Comparison of ENCODE assay signal across 13 cellular contexts in genomic region chr4:84379881-84380618, GRCh38.
DNase-seq lines count a peak whose midpoint lies in the region; ATAC-seq, FAIRE-seq and TF ChIP-seq lines count a peak whose summit lies in the region.
"Had no signal": no experiment of that assay in that cellular context is flagged by ENCODE, and none has a peak within 500 bp of the region (broad histone marks: within the 10 kb centered on the region; RNA-seq: fewer than 3 reads in every experiment).

No MANE protein-coding gene starts in this region.

- DNase-seq in COLO829 (ENCODE audit: low spot score) (peak; percentile 35), M059J (ENCODE audit: low read depth) (peak; percentile 48), bronchial epithelial cell (ENCODE audit: low read depth) (peak; percentile 41), mesenchymal stem cell (no peak), nucleus accumbens (lab: John Stamatoyannopoulos, UW) (no peak)
- DNase-seq: activated CD8-positive, alpha-beta T cell treated with anti-CD3 and anti-CD28 coated beads for 36 hours; activated naive CD4-positive, alpha-beta T cell treated with anti-CD3 and anti-CD28 coated beads, Interleukin-2, amount 10 ng/mL, durations not matched to agents 7 days and 5 days; NCI-H1694 treated with DMSO at 0.1 percent for 48 hours had no signal

- H2BK120ac ChIP-seq in mesenchymal stem cell (ENCODE audit: low read depth, low read length) = no peak overlapping the region

- no peak overlapping the region for H2AFZ ChIP-seq in mesenchymal stem cell (ENCODE audit: low read depth, low read length)

- no peak overlapping the region for H3K4me2 ChIP-seq in mesenchymal stem cell (ENCODE audit: low read length, poor library complexity, severe bottlenecking)

- H3K18ac ChIP-seq in mesenchymal stem cell (ENCODE audit: low read depth in 1 of 2, low read length in 2 of 2) = no peak overlapping the region

- H3K79me1 ChIP-seq in mesenchymal stem cell (replicated peaks; ENCODE audit: low read length, poor library complexity, severe bottlenecking) = no peaks in the 10 kb centered on the region

- ATAC-seq in GM19035 (IDR thresholded peaks at IDR 0.05; ENCODE audit: unreplicated experiment) (no peak), HG03045 (IDR thresholded peaks at IDR 0.05; ENCODE audit: unreplicated experiment) (no peak), HG02610 (IDR thresholded peaks at IDR 0.05; ENCODE audit: unreplicated experiment) (no peak)
- ATAC-seq: activated CD8-positive, alpha-beta T cell treated with anti-CD3 and anti-CD28 coated beads for 36 hours; stimulated activated effector memory CD8-positive, alpha-beta T cell treated with anti-CD3 and anti-CD28 coated beads, Interleukin-12 subunit alpha, Interleukin-12 subunit beta, amount 100 ng/mL, for 72 hours had no signal

- H2AK5ac ChIP-seq in mesenchymal stem cell (ENCODE audit: low read length, severe bottlenecking) = no peak overlapping the region

- H3K4me1 ChIP-seq in mesenchymal stem cell (ENCODE audit: control insufficient read depth, insufficient read depth, low read depth, low read length) = no peaks in the 10 kb centered on the region

- H3K14ac ChIP-seq in mesenchymal stem cell (ENCODE audit: low read length in 2 of 2) = no peak overlapping the region

- 50% methylated on average over 15 of the region's 15 CpGs for WGBS in mesenchymal stem cell

- no peak overlapping the region for H4K8ac ChIP-seq in mesenchymal stem cell (ENCODE audit: low read length)

- no peaks in the 10 kb centered on the region for H3K27me3 ChIP-seq in bronchial epithelial cell (ENCODE audit: control insufficient read depth, insufficient read depth, low read length)
- peaks cover 0 to 18% of the 10 kb centered on the region in 2 experiments for H3K27me3 ChIP-seq in mesenchymal stem cell (ENCODE audit: control insufficient read depth in 1 of 2, insufficient read depth in 1 of 2, low read length in 2 of 2)

- H3K23ac ChIP-seq in mesenchymal stem cell (ENCODE audit: low read length in 2 of 2) = no peak overlapping the region

- no peak overlapping the region for H3K4ac ChIP-seq in mesenchymal stem cell (ENCODE audit: low read depth in 1 of 2, low read length in 2 of 2)

- no peak for FAIRE-seq in bronchial epithelial cell (lab: Jason Lieb, UNC)

- H2BK5ac ChIP-seq in mesenchymal stem cell (ENCODE audit: low read depth, low read length, poor library complexity, severe bottlenecking) = no peak overlapping the region

- H3K27ac ChIP-seq in mesenchymal stem cell (ENCODE audit: low read length, poor library complexity, severe bottlenecking) = no peak overlapping the region
- H3K27ac ChIP-seq: coronary artery had no signal

- H2BK12ac ChIP-seq in mesenchymal stem cell (ENCODE audit: low read length in 2 of 2) = no peak overlapping the region

- H4K91ac ChIP-seq in mesenchymal stem cell (ENCODE audit: low read length) = no peak overlapping the region

- no peak for TF ChIP-seq CTCF in bronchial epithelial cell (IDR thresholded peaks at IDR 0.05; ENCODE audit: insufficient read depth, low read length, severe bottlenecking)

- H3K9me3 ChIP-seq in mesenchymal stem cell (ENCODE audit: control insufficient read depth, low read length) = no peaks in the 10 kb centered on the region

- H3K4me3 ChIP-seq in bronchial epithelial cell (ENCODE audit: low read depth, low read length) = no peak overlapping the region
- no peak overlapping the region for H3K4me3 ChIP-seq in mesenchymal stem cell (ENCODE audit: insufficient read depth in 1 of 2, low read depth in 1 of 2, low read length in 2 of 2)
- H3K4me3 ChIP-seq: coronary artery had no signal

- no peak overlapping the region for H2BK15ac ChIP-seq in mesenchymal stem cell (ENCODE audit: low read depth, poor library complexity, severe bottlenecking)

- H3K36me3 ChIP-seq in bronchial epithelial cell (ENCODE audit: control insufficient read depth, insufficient read depth, low read length) (no peaks in the 10 kb centered on the region), mesenchymal stem cell (ENCODE audit: control insufficient read depth in 1 of 2, insufficient read depth in 2 of 2, low read depth in 1 of 2, low read length in 2 of 2) (no peaks in the 10 kb centered on the region)

- H3K9ac ChIP-seq in mesenchymal stem cell (ENCODE audit: low read length) = peak overlapping the region; percentile 35

Comparison
In these comparisons a context has a peak if more than half of its experiments do, and no peak if none do; other contexts are left out.
1. DNase-seq: peak in COLO829 (single experiment), M059J (single experiment) and bronchial epithelial cell (single experiment); none in mesenchymal stem cell (single experiment) and nucleus accumbens (0 of 56).